In the genomic region with DNA sequence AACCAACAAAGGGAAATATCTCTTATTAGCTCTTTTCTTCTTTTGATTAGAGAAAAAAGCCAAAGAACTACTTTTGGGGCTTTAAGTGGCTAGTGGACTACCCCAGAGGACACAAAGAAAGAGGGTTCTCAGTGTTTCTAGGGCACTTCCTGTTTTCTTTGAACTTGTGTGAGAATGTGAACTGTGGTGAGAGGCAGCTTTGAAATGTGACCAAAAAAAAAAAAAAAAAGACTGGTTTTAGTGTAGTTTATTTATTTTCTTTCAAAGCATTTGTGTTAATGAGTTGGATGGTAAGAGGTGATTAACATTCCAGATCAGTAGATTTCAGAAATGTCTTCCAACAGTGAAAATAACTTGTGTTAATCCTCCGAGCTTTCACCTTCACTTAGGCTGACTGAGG, we compare ENCODE assay signal across 8 cellular contexts. TPM values are rescaled to one million over a fixed set of nuclear protein-coding genes. Genes with fewer than 3 reads are reported as not detected.
A peak's percentile ranks its signal among the peaks of the same experiment; 100 is the strongest.
DNase-seq lines count a peak whose midpoint lies in the region; ATAC-seq lines count a peak whose summit lies in the region.

No MANE protein-coding gene starts in this region.

- CTCF ChIA-PET in activated CD4-positive, alpha-beta T cell treated with anti-CD3 and anti-CD28 coated beads for 36 hours (lab: Charles Lee), result interaction anchor here (0.5 to 1.6 kb wide), 7 partner anchors 9 to 229 kb away, joined by 3 to 4 read pairs (median 4); no protein-coding TSS in a partner anchor
- CTCF ChIA-PET in activated CD4-positive, alpha-beta memory T cell treated with anti-CD3 and anti-CD28 coated beads, Interleukin-2, amount 10 ng/mL, durations not matched to agents 7 days and 5 days (lab: Charles Lee), result interaction anchor here (0.6 to 1.7 kb wide), 6 partner anchors 45 to 238 kb away, joined by 3 to 4 read pairs (median 3); partner anchors contain the start of gene ERICH6

- peaks cover 6% of the 10 kb centered on the region for H3K36me3 Mint-ChIP-seq in activated CD4-positive, alpha-beta T cell treated with anti-CD3 and anti-CD28 coated beads for 36 hours (ENCODE audit: low read depth)
- peaks cover 15% of the 10 kb centered on the region for H3K36me3 Mint-ChIP-seq in activated CD4-positive, alpha-beta memory T cell treated with anti-CD3 and anti-CD28 coated beads, Interleukin-2, amount 10 ng/mL, durations not matched to agents 7 days and 5 days (ENCODE audit: low read depth)

- H3K27me3 Mint-ChIP-seq in activated CD4-positive, alpha-beta T cell treated with anti-CD3 and anti-CD28 coated beads for 36 hours, result no peaks in the 10 kb centered on the region
- H3K27me3 Mint-ChIP-seq in activated CD4-positive, alpha-beta memory T cell treated with anti-CD3 and anti-CD28 coated beads, Interleukin-2, amount 10 ng/mL, durations not matched to agents 7 days and 5 days, result no peaks in the 10 kb centered on the region

- DNase-seq in activated CD4-positive, alpha-beta T cell treated with anti-CD3 and anti-CD28 coated beads for 36 hours, result no peak
- no peak for DNase-seq in activated CD4-positive, alpha-beta T cell treated with anti-CD3 and anti-CD28 coated beads, Interleukin-2, amount 50 U/mL, for 1 hour
- no peak for DNase-seq in activated CD4-positive, alpha-beta memory T cell treated with anti-CD3 and anti-CD28 coated beads, Interleukin-2, amount 10 ng/mL, durations not matched to agents 7 days and 5 days
- no peak for DNase-seq in sciatic nerve (ENCODE audit: low spot score)
- no peak for DNase-seq in activated effector memory CD4-positive, alpha-beta T cell treated with Interleukin-2 at 50 U/mL for 16 hours
- DNase-seq in activated effector memory CD4-positive, alpha-beta T cell treated with anti-CD3 and anti-CD28 coated beads, Interleukin-2, amount 50 U/mL, for 16 hours, result no peak
- no peak for DNase-seq in activated CD4-positive, alpha-beta T cell treated with anti-CD3 and anti-CD28 coated beads, Interleukin-2, amount 50 U/mL, for 4 hours

- H3K9me3 Mint-ChIP-seq in activated CD4-positive, alpha-beta T cell treated with anti-CD3 and anti-CD28 coated beads for 36 hours (ENCODE audit: low read depth), result no peaks in the 10 kb centered on the region
- H3K9me3 Mint-ChIP-seq in activated CD4-positive, alpha-beta memory T cell treated with anti-CD3 and anti-CD28 coated beads, Interleukin-2, amount 10 ng/mL, durations not matched to agents 7 days and 5 days, result no peaks in the 10 kb centered on the region

- POLR2A ChIA-PET in activated CD4-positive, alpha-beta T cell treated with anti-CD3 and anti-CD28 coated beads for 36 hours (lab: Charles Lee), result interaction anchor here (0.7 kb wide), 2 partner anchors 26 to 40 kb away, joined by 3 read pairs; no protein-coding TSS in a partner anchor
- POLR2A ChIA-PET in activated CD4-positive, alpha-beta memory T cell treated with anti-CD3 and anti-CD28 coated beads, Interleukin-2, amount 10 ng/mL, durations not matched to agents 7 days and 5 days (lab: Charles Lee), result interaction anchor here (0.5 to 2.2 kb wide), 11 partner anchors 9 to 226 kb away, joined by 3 to 11 read pairs (median 4); partner anchors contain the start of genes EIF2A, ERICH6, SELENOT and SERP1

- peak; percentile 67 for ATAC-seq in activated CD4-positive, alpha-beta T cell treated with anti-CD3 and anti-CD28 coated beads for 36 hours
- ATAC-seq in HG03354 (IDR thresholded peaks at IDR 0.05; ENCODE audit: poor library complexity, severe bottlenecking, unreplicated experiment) (peak; percentile 82), sciatic nerve (peak; percentile 67)

- H3K4me1 Mint-ChIP-seq in activated CD4-positive, alpha-beta T cell treated with anti-CD3 and anti-CD28 coated beads for 36 hours, result peaks cover 31% of the 10 kb centered on the region
- H3K4me1 Mint-ChIP-seq in activated CD4-positive, alpha-beta memory T cell treated with anti-CD3 and anti-CD28 coated beads, Interleukin-2, amount 10 ng/mL, durations not matched to agents 7 days and 5 days, result peaks cover 35% of the 10 kb centered on the region

- H3K27ac Mint-ChIP-seq in activated CD4-positive, alpha-beta T cell treated with anti-CD3 and anti-CD28 coated beads for 36 hours, result peak overlapping the region; percentile 23
- H3K27ac Mint-ChIP-seq in activated CD4-positive, alpha-beta memory T cell treated with anti-CD3 and anti-CD28 coated beads, Interleukin-2, amount 10 ng/mL, durations not matched to agents 7 days and 5 days, result peak overlapping the region; percentile 72

- H3K4me3 Mint-ChIP-seq in activated CD4-positive, alpha-beta T cell treated with anti-CD3 and anti-CD28 coated beads for 36 hours, result no peak overlapping the region
- H3K4me3 Mint-ChIP-seq in activated CD4-positive, alpha-beta memory T cell treated with anti-CD3 and anti-CD28 coated beads, Interleukin-2, amount 10 ng/mL, durations not matched to agents 7 days and 5 days, result no peak overlapping the region

- intact Hi-C loops in activated CD4-positive, alpha-beta T cell treated with anti-CD3 and anti-CD28 coated beads for 36 hours (cut with DNase I, micrococcal nuclease), result no loop called here
- intact Hi-C loops in sciatic nerve (cut with DNase I), result no loop called here

RNA-seq across cellular contexts. Expression of gene SELENOT, which starts 32.4 kb away (rescaled TPM):
- 100 to 1,000 TPM in 1 of 2 experiments, 10 to 100 TPM in 1; 88.6 to 134 TPM for total RNA-seq in activated CD4-positive, alpha-beta T cell treated with anti-CD3 and anti-CD28 coated beads for 36 hours
- 100 to 1,000 TPM; 124 to 130 TPM for total RNA-seq in activated CD4-positive, alpha-beta memory T cell treated with anti-CD3 and anti-CD28 coated beads, Interleukin-2, amount 10 ng/mL, durations not matched to agents 7 days and 5 days
- 93.5 TPM for total RNA-seq in sciatic nerve
